Comparison of ENCODE assay signal across 1 cellular context in genomic region chr1:1057769-1058087, GRCh38.
TF ChIP-seq lines count a peak whose summit lies in the region.

No MANE protein-coding gene starts in this region.

TF ChIP-seq in HepG2, 621 proteins besides CTCF, POLR2A, EP300 and RAD21:
- TF ChIP-seq ZNF569 (CRISPR knock-in tag; IDR thresholded peaks at IDR 0.05; ENCODE audit: borderline replicate concordance) (0 out of 2 replicates have a peak, but pooled peaks have one; percentile 18), ZNF770 (CRISPR knock-in tag; IDR thresholded peaks at IDR 0.05) (0 out of 2 replicates have a peak, but pooled peaks have one; percentile 41), TFAP4 (IDR thresholded peaks at IDR 0.05; ENCODE audit: borderline replicate concordance, low read depth) (0 out of 2 replicates have a peak, but pooled peaks have one; percentile 0), ZNF558 (CRISPR knock-in tag; IDR thresholded peaks at IDR 0.05; ENCODE audit: borderline replicate concordance) (peak; percentile 18; the same call in 1 of the 2 replicates), ZNF546 (CRISPR knock-in tag; conservative IDR thresholded peaks at IDR 0.05) (0 out of 2 replicates have a peak, but pooled peaks have one; percentile 11)
